12 cellular contexts compared by ENCODE assay signal in the genomic region with DNA sequence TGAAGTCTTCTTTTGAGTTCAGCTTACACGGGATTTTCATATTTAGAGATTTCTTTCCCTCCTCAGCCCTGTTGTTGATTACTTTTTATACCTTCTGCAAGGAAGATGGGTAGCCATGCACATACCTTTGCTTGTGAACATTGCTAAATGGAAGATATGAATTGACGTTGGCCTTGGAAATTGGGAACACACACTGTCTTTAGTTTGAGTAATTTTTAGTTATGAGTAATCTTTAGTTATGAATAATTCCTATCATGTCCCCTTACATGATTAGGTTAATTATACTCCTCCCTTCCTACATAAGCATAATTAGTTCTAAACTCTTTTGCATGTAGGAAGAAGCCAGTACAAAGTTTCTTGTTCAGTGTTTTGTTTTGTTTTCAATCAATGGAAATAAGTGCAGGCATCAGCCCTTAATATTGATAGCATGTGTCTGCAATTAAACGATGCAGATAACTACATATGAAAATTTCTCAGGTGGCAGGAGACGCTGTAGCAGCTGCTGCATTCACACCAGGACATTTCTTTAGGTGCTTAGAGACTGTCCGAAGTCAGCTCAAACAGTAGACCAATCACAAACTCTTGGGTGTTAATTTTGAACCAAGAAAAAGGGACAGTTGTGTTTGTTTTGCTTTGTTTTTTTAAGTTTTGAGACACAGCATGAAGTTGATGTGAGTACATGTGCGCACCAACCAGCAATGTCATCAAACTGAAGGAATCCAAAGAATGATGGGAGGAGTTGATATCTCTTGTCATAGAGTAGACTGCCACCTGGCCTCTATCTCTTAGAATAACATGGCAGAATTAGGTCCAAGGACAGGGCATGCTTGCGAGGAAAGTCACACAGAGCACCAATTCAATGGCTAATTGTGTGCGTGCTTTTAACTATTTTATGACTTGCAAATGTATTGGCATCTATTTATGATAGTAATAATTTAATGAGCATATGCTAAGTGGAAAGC. TPM values are rescaled to one million over a fixed set of nuclear protein-coding genes. Genes with fewer than 3 reads are reported as not detected.
DNase-seq lines count a peak whose midpoint lies in the region; ATAC-seq, FAIRE-seq and TF ChIP-seq lines count a peak whose summit lies in the region.
"Had no signal": no experiment of that assay in that cellular context is flagged by ENCODE, and none has a peak within 500 bp of the region (broad histone marks: within the 10 kb centered on the region; RNA-seq: fewer than 3 reads in every experiment).

No MANE protein-coding gene starts in this region.

- no peaks in the 10 kb centered on the region for H3K27me3 Mint-ChIP-seq in CD4-positive, alpha-beta memory T cell

- TF ChIP-seq EP300 in K562 (IDR thresholded peaks at IDR 0.05; ENCODE audit: low read length), result no peak
- TF ChIP-seq EP300 in HepG2 (IDR thresholded peaks at IDR 0.05; ENCODE audit: low read depth in 2 of 2, low read length in 2 of 2), result no peak
- TF ChIP-seq EP300 in HepG2 (CRISPR knock-in tag; IDR thresholded peaks at IDR 0.05; ENCODE audit: borderline replicate concordance), result no peak

- H3K4me1 Mint-ChIP-seq in CD4-positive, alpha-beta memory T cell, result peaks cover 0 to 17% (median 14%) of the 10 kb centered on the region in 4 donors

- CTCF ChIA-PET in CD4-positive, alpha-beta memory T cell (lab: Charles Lee; ENCODE audit: partially characterized antibody), result interaction anchor here (1.1 to 2.1 kb wide), 12 partner anchors 11 to 357 kb away, joined by 3 to 14 read pairs (median 4); a partner anchor contains a TSS
- CTCF ChIA-PET in K562 (lab: Yijun Ruan, JAX; ENCODE audit: low intra/inter-chr PET ratio), result no interaction called here
- CTCF ChIA-PET in HepG2 (lab: Yijun Ruan, JAX; ENCODE audit: low intra/inter-chr PET ratio, low total read pairs), result no interaction called here

- peaks cover 32 to 68% of the 10 kb centered on the region in 2 donors for H3K36me3 Mint-ChIP-seq in CD4-positive, alpha-beta memory T cell

- FAIRE-seq in K562 (lab: Jason Lieb, UNC), result no peak
- FAIRE-seq in HepG2 (lab: Jason Lieb, UNC), result peak; percentile 21

- H3K27ac ChIP-seq in CD4-positive, alpha-beta memory T cell (ENCODE audit: low read depth, low read length), result no peak overlapping the region
- H3K27ac ChIP-seq in K562 (ENCODE audit: extremely low read depth, low read depth, low read length) (no peak overlapping the region), HepG2 (ENCODE audit: extremely low read length, insufficient read depth, low read length) (no peak overlapping the region)
- H3K27ac ChIP-seq: vagina had no signal

- WGBS in K562 (ENCODE audit: insufficient coverage, low coverage, missing lambda C conversion rate), result 84% methylated on average over 8 of the region's 8 CpGs
- 83% methylated on average over 8 of the region's 8 CpGs for WGBS in HepG2 (ENCODE audit: low lambda C conversion rate)

- in situ Hi-C loops in K562 (cut with MboI) (no loop called here), HepG2 (cut with HindIII; ENCODE audit: extremely low pct_ligation_motif_present, low pct_unique_long_range_greater_than_20kb) (no loop called here)

- H4K20me1 ChIP-seq in K562 (replicated peaks; ENCODE audit: control insufficient read depth, insufficient read depth, low read length) (no peaks in the 10 kb centered on the region), HepG2 (ENCODE audit: insufficient read depth, low read length) (no peaks in the 10 kb centered on the region)

- H3K9ac ChIP-seq in K562 (ENCODE audit: insufficient read depth in 1 of 2, low read depth in 2 of 2, low read length in 2 of 2), result no peak overlapping the region
- H3K9ac ChIP-seq in HepG2 (ENCODE audit: insufficient read depth, low read depth, low read length), result no peak overlapping the region

- no peak overlapping the region for H3K4me3 Mint-ChIP-seq in CD4-positive, alpha-beta memory T cell

- ATAC-seq in K562 (no peak), HepG2 (peak; percentile 54; the same call in 2 of the 3 replicates), HG02759 (IDR thresholded peaks at IDR 0.05; ENCODE audit: unreplicated experiment) (no peak), HG03095 (IDR thresholded peaks at IDR 0.05; ENCODE audit: unreplicated experiment) (no peak), GM18858 (IDR thresholded peaks at IDR 0.05; ENCODE audit: unreplicated experiment) (no peak)

- H3K9me3 Mint-ChIP-seq in CD4-positive, alpha-beta memory T cell, result no peaks in the 10 kb centered on the region

- H3K9me1 ChIP-seq in K562 (ENCODE audit: control insufficient read depth, insufficient read depth, low read length), result no peaks in the 10 kb centered on the region

- POLR2A ChIA-PET in CD4-positive, alpha-beta memory T cell (lab: Charles Lee; ENCODE audit: partially characterized antibody), result interaction anchor here (1.1 to 1.7 kb wide), 2 partner anchors 12 to 50 kb away, joined by 5 to 7 read pairs; no protein-coding TSS in a partner anchor
- POLR2A ChIA-PET in K562 (lab: Yijun Ruan, JAX), result interaction anchor here (0.6 kb wide), 1 partner anchor 168 kb away, joined by 3 read pairs; no protein-coding TSS in a partner anchor
- POLR2A ChIA-PET in HepG2 (lab: Yijun Ruan, JAX), result no interaction called here

- no TSS peak for BruUV-seq in K562 (replicated peaks; lab: Mats Ljungman, UMichigan)
- no TSS peak for BruUV-seq in HepG2 (replicated peaks; lab: Mats Ljungman, UMichigan)

- H3K4me2 ChIP-seq in K562 (ENCODE audit: insufficient read depth, low read length), result no peak overlapping the region
- H3K4me2 ChIP-seq in HepG2 (ENCODE audit: low read depth, low read length), result no peak overlapping the region

- intact Hi-C loops in CD4-positive, alpha-beta memory T cell (cut with micrococcal nuclease), result loop anchor here (1.0 to 5.0 kb wide), 3 partner anchors 194 to 357 kb away; no protein-coding TSS in a partner anchor
- intact Hi-C loops in K562 (cut with micrococcal nuclease), result no loop called here
- intact Hi-C loops in HepG2 (cut with micrococcal nuclease; ENCODE audit: unreplicated experiment), result loop anchor here (5.0 kb wide), 1 partner anchor 49 kb away; a partner anchor contains a TSS

- no peak for TF ChIP-seq POLR2A in K562 (conservative IDR thresholded peaks at IDR 0.05)
- no peak for TF ChIP-seq POLR2A in HepG2 (IDR thresholded peaks at IDR 0.05; ENCODE audit: insufficient read depth in 1 of 2, low read depth in 2 of 2, low read length in 2 of 2)

- peak in 4 of 5 donors; percentile 32 to 46 (median 41) for DNase-seq in CD4-positive, alpha-beta memory T cell
- DNase-seq in H7 (peak; percentile 71), K562 (ENCODE audit: extremely low read depth in 1 of 4, low spot score in 3 of 4) (no peak), HepG2 (ENCODE audit: low spot score) (peak; percentile 52)
- DNase-seq in stimulated activated naive CD4-positive, alpha-beta T cell treated with Interleukin-2 at 50 U/mL for 16 hours (lab: John Stamatoyannopoulos, UW), result no peak
- DNase-seq: amygdala, NCI-H2107, occipital lobe had no signal

- 0 out of 6 replicates have a peak, but pooled peaks of 2 of the 3 experiments have one; percentile 9 for TF ChIP-seq CTCF in K562 (IDR thresholded peaks at IDR 0.05 in 2 of 3, conservative IDR thresholded peaks at IDR 0.05 in 1 of 3; ENCODE audit: insufficient read depth in 2 of 3, low read depth in 1 of 3, low read length in 3 of 3)
- TF ChIP-seq CTCF in HepG2 (CRISPR knock-in tag; IDR thresholded peaks at IDR 0.05), result peak; percentile 38

- H3K4me1 ChIP-seq in CD4-positive, alpha-beta memory T cell (ENCODE audit: insufficient read depth, low read length), result peaks cover 4% of the 10 kb centered on the region
- no peaks in the 10 kb centered on the region for H3K4me1 ChIP-seq in K562 (replicated peaks in 1 of 2; ENCODE audit: control insufficient read depth in 2 of 2, insufficient read depth in 2 of 2, low read length in 2 of 2)
- H3K4me1 ChIP-seq in HepG2 (ENCODE audit: insufficient read depth, low read length), result no peaks in the 10 kb centered on the region
- H3K4me1 ChIP-seq: vagina had no signal

- H3K9me3 ChIP-seq in CD4-positive, alpha-beta memory T cell (ENCODE audit: control insufficient read depth in 1 of 2, low read length in 2 of 2), result no peaks in the 10 kb centered on the region
- H3K9me3 ChIP-seq in K562 (replicated peaks; ENCODE audit: control insufficient read depth, insufficient read depth, low read depth, low read length), result no peaks in the 10 kb centered on the region
- H3K9me3 ChIP-seq in HepG2 (ENCODE audit: low read length), result no peaks in the 10 kb centered on the region
- H3K9me3 ChIP-seq: vagina had no signal

- H3K36me3 ChIP-seq in CD4-positive, alpha-beta memory T cell (ENCODE audit: insufficient read depth, low read length), result peaks cover 30% of the 10 kb centered on the region
- H3K36me3 ChIP-seq in H7 (replicated peaks; ENCODE audit: control insufficient read depth, insufficient read depth, low read length), result no peaks in the 10 kb centered on the region
- H3K36me3 ChIP-seq in K562 (ENCODE audit: control insufficient read depth, insufficient read depth, low read length), result peaks cover 18% of the 10 kb centered on the region; the same call in 1 of the 3 replicates
- peaks cover 0 to 6% of the 10 kb centered on the region in 2 experiments; a peak in 2 of 5 replicates for H3K36me3 ChIP-seq in HepG2 (replicated peaks in 1 of 2; ENCODE audit: control insufficient read depth in 1 of 2, insufficient read depth in 2 of 2, low read length in 2 of 2)

- no peaks in the 10 kb centered on the region for H3K79me2 ChIP-seq in K562 (ENCODE audit: control insufficient read depth, insufficient read depth, low read length)
- H3K79me2 ChIP-seq in HepG2 (ENCODE audit: insufficient read depth, low read length), result no peaks in the 10 kb centered on the region

- H3K27me3 ChIP-seq in CD4-positive, alpha-beta memory T cell (ENCODE audit: insufficient read depth, low read length), result no peaks in the 10 kb centered on the region
- H3K27me3 ChIP-seq in H7 (ENCODE audit: control insufficient read depth, insufficient read depth, low read length) (no peaks in the 10 kb centered on the region), K562 (ENCODE audit: control insufficient read depth in 2 of 2, insufficient read depth in 2 of 2, low read length in 2 of 2) (no peaks in the 10 kb centered on the region), HepG2 (ENCODE audit: control insufficient read depth in 1 of 2, insufficient read depth in 2 of 2, low read length in 2 of 2) (no peaks in the 10 kb centered on the region)
- H3K27me3 ChIP-seq: vagina had no signal

- H3K4me3 ChIP-seq in CD4-positive, alpha-beta memory T cell (ENCODE audit: low read length in 2 of 2), result no peak overlapping the region
- no peak overlapping the region for H3K4me3 ChIP-seq in H7 (ENCODE audit: insufficient read depth, low read depth, low read length)
- no peak overlapping the region for H3K4me3 ChIP-seq in K562
- H3K4me3 ChIP-seq in HepG2 (replicated peaks in 1 of 3; ENCODE audit: insufficient read depth in 1 of 3, low read depth in 2 of 3, low read length in 3 of 3), result no peak overlapping the region
- H3K4me3 ChIP-seq: vagina had no signal

- TF ChIP-seq RAD21 in K562 (CRISPR knock-in tag; conservative IDR thresholded peaks at IDR 0.05 in 1 of 2, IDR thresholded peaks at IDR 0.05 in 1 of 2) (peak in 1 of 2 experiments; percentile 32; a peak in 2 of 4 replicates), HepG2 (CRISPR knock-in tag; IDR thresholded peaks at IDR 0.05) (no peak)

- no peak overlapping the region for H2AFZ ChIP-seq in K562 (ENCODE audit: low read depth, low read length)
- H2AFZ ChIP-seq in HepG2 (ENCODE audit: low read length), result no peak overlapping the region

- H3K27ac Mint-ChIP-seq in CD4-positive, alpha-beta memory T cell, result peak overlapping the region in 6 of 7 donors; percentile 22 to 84 (median 40)

RNA-seq across cellular contexts. Expression of a gene that starts 51.4 kb away (rescaled TPM):
- total RNA-seq in CD4-positive, alpha-beta memory T cell, result 100 to 1,000 TPM; 227 to 245 TPM
- 10 to 100 TPM; 18.5 to 57.4 TPM for polyA plus RNA-seq in CD4-positive, alpha-beta memory T cell
- 5.5 and 11.6 TPM in 2 replicates for total RNA-seq in H7 (2014; rRNA removed; shearing (Covaris generic))
- total RNA-seq in K562 (2011; cell fraction: chromatin; rRNA removed; ENCODE audit: low replicate concordance), result 79.2 and 117 TPM in 2 replicates
- 31.4 and 47.4 TPM in 2 replicates for total RNA-seq in K562 (2011; cell fraction: nucleolus; rRNA removed)
- total RNA-seq in K562 (2011; cell fraction: nucleoplasm; rRNA removed), result 67.2 and 80.6 TPM in 2 replicates
- total RNA-seq in K562 (2014; rRNA removed), result 21.2 and 23.7 TPM in 2 replicates
- 32.6 and 34.9 TPM in 2 replicates for total RNA-seq in K562 (2014; rRNA removed; fragmentation: Illumina TruSeq; extraction: Trizol)
- total RNA-seq in K562 (2015; rRNA removed; fragmentation: Illumina TruSeq; extraction: Trizol), result 30.1 and 32.9 TPM in 2 replicates
- 34.8 and 35.0 TPM in 2 replicates for total RNA-seq in K562 (2021)
- 28.8 and 45.9 TPM in 2 replicates for polyA plus RNA-seq in K562 (2011; rRNA removed)
- 40.2 and 49.5 TPM in 2 replicates for polyA plus RNA-seq in K562 (2011; cell fraction: cytosol; rRNA removed)
- 66.9 and 68.6 TPM in 2 replicates for polyA plus RNA-seq in K562 (2011; cell fraction: nucleus; rRNA removed)
- polyA plus RNA-seq in K562 (2012), result 25.1 and 25.2 TPM in 2 replicates
- polyA plus RNA-seq in K562 (2014; fragmentation: Illumina TruSeq; extraction: Trizol), result 25.5 and 27.8 TPM in 2 replicates
- 1 to 10 TPM; 8.0 to 8.3 TPM for polyA plus RNA-seq in K562 (2014; fragmentation: Nextera tagmentation; extraction: Ambion mirVana)
- 17.8 and 20.4 TPM in 2 replicates for polyA plus RNA-seq in K562 (2014; rRNA removed)
- polyA minus RNA-seq in K562 (2011; rRNA and poly(A)+ RNA removed), result 74.8 and 99.3 TPM in 2 replicates
- polyA minus RNA-seq in K562 (2011; cell fraction: cytosol; rRNA and poly(A)+ RNA removed), result 22.7 and 27.1 TPM in 2 replicates
- polyA minus RNA-seq in K562 (2011; cell fraction: nucleus; rRNA and poly(A)+ RNA removed), result 84.8 and 137 TPM in 2 replicates
- 23.7 and 35.5 TPM in 2 replicates for total RNA-seq in HepG2 (2016; rRNA removed; fragmentation: Illumina TruSeq; extraction: Trizol)
- 7.6 and 9.4 TPM in 2 replicates for total RNA-seq in HepG2 (2016; cell fraction: cytosol; rRNA removed; fragmentation: Illumina TruSeq; extraction: Trizol; ENCODE audit: low read depth)
- total RNA-seq in HepG2 (2016; cell fraction: insoluble cytoplasmic fraction; rRNA removed; fragmentation: Illumina TruSeq; extraction: Trizol), result 22.4 and 29.1 TPM in 2 replicates
- total RNA-seq in HepG2 (2016; cell fraction: membrane; rRNA removed; fragmentation: Illumina TruSeq; extraction: Trizol), result 12.8 and 13.5 TPM in 2 replicates
- total RNA-seq in HepG2 (2016; cell fraction: nucleus; rRNA removed; fragmentation: Illumina TruSeq; extraction: Trizol), result 40.2 and 47.8 TPM in 2 replicates
- 22.5 and 24.7 TPM in 2 replicates for polyA plus RNA-seq in HepG2 (2011; rRNA removed)
- 14.4 and 15.9 TPM in 2 replicates for polyA plus RNA-seq in HepG2 (2011; cell fraction: cytosol; rRNA removed)
- polyA plus RNA-seq in HepG2 (2011; cell fraction: nucleus; rRNA removed), result 23.7 and 25.6 TPM in 2 replicates
- polyA plus RNA-seq in HepG2 (2012), result 15.0 and 16.7 TPM in 2 replicates
- polyA plus RNA-seq in HepG2 (2016; cell fraction: cytosol; fragmentation: Illumina TruSeq; extraction: Trizol; ENCODE audit: low read depth), result 1.1 and 1.4 TPM in 2 replicates
- 25.9 and 26.3 TPM in 2 replicates for polyA plus RNA-seq in HepG2 (2016; cell fraction: insoluble cytoplasmic fraction; fragmentation: Illumina TruSeq; extraction: Trizol; ENCODE audit: low read depth)
- 3.6 and 5.2 TPM in 2 replicates for polyA plus RNA-seq in HepG2 (2016; cell fraction: membrane; fragmentation: Illumina TruSeq; extraction: Trizol; ENCODE audit: low read depth)
- 29.0 and 30.2 TPM in 2 replicates for polyA plus RNA-seq in HepG2 (2016; cell fraction: nucleus; fragmentation: Illumina TruSeq; extraction: Trizol; ENCODE audit: insufficient read depth, low read depth)
- polyA minus RNA-seq in HepG2 (2011; rRNA and poly(A)+ RNA removed; ENCODE audit: low replicate concordance), result 93.2 and 190 TPM in 2 replicates
- polyA minus RNA-seq in HepG2 (2011; cell fraction: cytosol; rRNA and poly(A)+ RNA removed), result 18.9 and 25.9 TPM in 2 replicates
- 94.9 and 103 TPM in 2 replicates for polyA minus RNA-seq in HepG2 (2011; cell fraction: nucleus; rRNA and poly(A)+ RNA removed)

Comparison
In these comparisons a context has a peak if more than half of its experiments do, and no peak if none do; other contexts are left out.
1. DNase-seq: peak in CD4-positive, alpha-beta memory T cell (4 of 5), H7 (single experiment) and HepG2 (single experiment); none in K562 (0 of 4) and stimulated activated naive CD4-positive, alpha-beta T cell treated with Interleukin-2 at 50 U/mL for 16 hours (single experiment).